In the genomic region with DNA sequence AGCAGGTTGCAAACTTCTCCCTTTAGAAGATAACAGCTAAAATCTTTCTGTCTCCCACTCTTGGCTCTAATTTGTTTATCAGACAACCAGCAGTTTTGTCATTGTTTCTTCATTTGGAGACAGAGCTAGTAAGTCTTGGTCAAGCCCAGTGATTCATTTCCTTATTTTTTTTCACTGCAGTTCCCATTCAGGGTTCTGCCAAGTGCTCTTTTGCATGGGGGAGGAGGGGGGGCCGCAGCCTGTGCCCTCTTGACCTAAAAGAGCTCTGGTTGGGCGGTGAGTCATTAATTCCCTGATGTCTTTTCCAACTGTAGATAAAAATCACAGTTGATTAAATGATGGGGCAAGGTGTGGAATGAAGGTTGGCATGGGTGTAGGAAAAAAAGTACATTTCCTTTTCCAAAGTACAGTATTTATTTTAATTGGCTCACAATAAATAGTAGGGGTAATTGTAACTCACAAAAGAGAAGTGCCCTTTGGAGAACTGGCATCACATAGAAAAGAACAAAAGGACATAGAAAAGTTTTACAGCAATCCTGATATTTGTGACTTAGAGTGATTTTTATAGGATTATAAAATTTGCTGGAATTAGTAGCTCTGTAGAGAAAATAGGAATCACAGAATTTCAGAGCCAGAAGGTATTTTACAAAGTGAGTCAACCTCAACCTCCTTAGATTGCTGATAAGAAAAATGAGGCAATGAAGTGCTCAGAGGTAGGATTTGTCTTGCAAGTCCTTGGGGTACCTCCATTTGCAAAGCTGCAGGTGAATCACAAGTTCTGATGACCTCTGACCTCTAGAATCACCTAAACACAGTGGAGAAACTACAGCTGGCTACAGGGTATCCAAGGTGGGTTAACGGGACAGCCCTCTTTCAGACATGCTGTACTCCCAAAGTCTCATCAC, we compare ENCODE assay signal across 8 cellular contexts.
A peak's percentile ranks its signal among the peaks of the same experiment; 100 is the strongest.
DNase-seq lines count a peak whose midpoint lies in the region; ATAC-seq, FAIRE-seq and TF ChIP-seq lines count a peak whose summit lies in the region.

No MANE protein-coding gene starts in this region.

- CTCF ChIA-PET in activated naive CD4-positive, alpha-beta T cell treated with anti-CD3 and anti-CD28 coated beads, Interleukin-2, amount 10 ng/mL, durations not matched to agents 7 days and 5 days (lab: Charles Lee) = interaction anchor here (1.2 kb wide), 1 partner anchor 12 kb away, joined by 3 read pairs; no protein-coding TSS in a partner anchor

- no peak for FAIRE-seq in small intestine (lab: Jason Lieb, UNC)

- DNase-seq in AG09309 (ENCODE audit: low read depth) (peak; percentile 92), UCSD-AML1 (lab: John Stamatoyannopoulos, UW; ENCODE audit: unreplicated experiment) (peak; percentile 54), left ventricle myocardium inferior (peak; percentile 64), small intestine (peak; percentile 96), activated T-cell treated with anti-CD3 and anti-CD28 coated beads for 4 hours (no peak)
- no peak for DNase-seq in activated naive CD4-positive, alpha-beta T cell treated with anti-CD3 and anti-CD28 coated beads, Interleukin-2, amount 10 ng/mL, durations not matched to agents 7 days and 5 days

- H3K9me3 ChIP-seq in left ventricle myocardium inferior (replicated peaks) (no peaks in the 10 kb centered on the region), small intestine (ENCODE audit: control insufficient read depth, low read depth) (no peaks in the 10 kb centered on the region)

- no peaks in the 10 kb centered on the region for H3K9me3 Mint-ChIP-seq in activated naive CD4-positive, alpha-beta T cell treated with anti-CD3 and anti-CD28 coated beads, Interleukin-2, amount 10 ng/mL, durations not matched to agents 7 days and 5 days

- ATAC-seq in GM18870 (IDR thresholded peaks at IDR 0.05; ENCODE audit: unreplicated experiment) = no peak

- H3K27me3 ChIP-seq in left ventricle myocardium inferior (ENCODE audit: low read depth) = no peaks in the 10 kb centered on the region
- no peaks in the 10 kb centered on the region for H3K27me3 ChIP-seq in small intestine (ENCODE audit: control insufficient read depth in 2 of 2, insufficient read depth in 2 of 2, low read length in 2 of 2)

- H3K4me3 Mint-ChIP-seq in activated naive CD4-positive, alpha-beta T cell treated with anti-CD3 and anti-CD28 coated beads, Interleukin-2, amount 10 ng/mL, durations not matched to agents 7 days and 5 days = no peak overlapping the region

- H3K4me1 Mint-ChIP-seq in activated naive CD4-positive, alpha-beta T cell treated with anti-CD3 and anti-CD28 coated beads, Interleukin-2, amount 10 ng/mL, durations not matched to agents 7 days and 5 days = peaks cover 5% of the 10 kb centered on the region

- no peaks in the 10 kb centered on the region for H3K36me3 Mint-ChIP-seq in activated naive CD4-positive, alpha-beta T cell treated with anti-CD3 and anti-CD28 coated beads, Interleukin-2, amount 10 ng/mL, durations not matched to agents 7 days and 5 days

- intact Hi-C loops in left ventricle myocardium inferior (cut with micrococcal nuclease) = no loop called here

- H3K27ac Mint-ChIP-seq in activated naive CD4-positive, alpha-beta T cell treated with anti-CD3 and anti-CD28 coated beads, Interleukin-2, amount 10 ng/mL, durations not matched to agents 7 days and 5 days = no peak overlapping the region

- H3K27me3 Mint-ChIP-seq in activated naive CD4-positive, alpha-beta T cell treated with anti-CD3 and anti-CD28 coated beads, Interleukin-2, amount 10 ng/mL, durations not matched to agents 7 days and 5 days = peaks cover 11% of the 10 kb centered on the region

- TF ChIP-seq CTCF in AG09309 (IDR thresholded peaks at IDR 0.05; ENCODE audit: control insufficient read depth, insufficient read depth, low read depth, low read length, missing control alignments) (no peak), left ventricle myocardium inferior (IDR thresholded peaks at IDR 0.05; ENCODE audit: borderline replicate concordance) (no peak)

- no peak; the same call in 1 of the 2 replicates for TF ChIP-seq RAD21 in Ishikawa (IDR thresholded peaks at IDR 0.05; ENCODE audit: low read depth)

- peak; percentile 84 for TF ChIP-seq EP300 in Ishikawa (IDR thresholded peaks at IDR 0.05; ENCODE audit: borderline replicate concordance)

- H3K36me3 ChIP-seq in left ventricle myocardium inferior (no peaks in the 10 kb centered on the region), small intestine (ENCODE audit: control insufficient read depth in 2 of 2, insufficient read depth in 2 of 2, low read length in 2 of 2) (no peaks in the 10 kb centered on the region)

- H3K4me1 ChIP-seq in left ventricle myocardium inferior (peaks cover 46% of the 10 kb centered on the region), small intestine (ENCODE audit: control insufficient read depth in 2 of 2, insufficient read depth in 1 of 2, low read depth in 1 of 2, low read length in 1 of 2) (peaks cover 7 to 16% of the 10 kb centered on the region in 2 donors)

- H3K27ac ChIP-seq in left ventricle myocardium inferior (replicated peaks) = peak overlapping the region; percentile 51
- H3K27ac ChIP-seq in small intestine (ENCODE audit: low read depth in 1 of 2, low read length in 1 of 2) = peak overlapping the region in 1 of 2 donors; percentile 81

- H3K4me3 ChIP-seq in AG09309 (ENCODE audit: control insufficient read depth, low read depth, low read length) (no peak overlapping the region), left ventricle myocardium inferior (no peak overlapping the region), small intestine (ENCODE audit: low read depth in 1 of 2, low read length in 2 of 2) (no peak overlapping the region)

- WGBS in small intestine, 3 donors = 12 to 20% (median 15%) methylated on average over 3 of the region's 3 CpGs

TF ChIP-seq in Ishikawa, 13 proteins besides CTCF, POLR2A, EP300 and RAD21:
- TF ChIP-seq EGR1 (IDR thresholded peaks at IDR 0.05) = no peak
- peak; percentile 27; the same call in 1 of the 2 replicates for TF ChIP-seq TEAD4 (IDR thresholded peaks at IDR 0.05)
- no peak for TF ChIP-seq YY1 (IDR thresholded peaks at IDR 0.05; ENCODE audit: low read depth)
- no peak for TF ChIP-seq ZBTB7A (IDR thresholded peaks at IDR 0.05; ENCODE audit: low read depth)
- TF ChIP-seq, protein P1, sequence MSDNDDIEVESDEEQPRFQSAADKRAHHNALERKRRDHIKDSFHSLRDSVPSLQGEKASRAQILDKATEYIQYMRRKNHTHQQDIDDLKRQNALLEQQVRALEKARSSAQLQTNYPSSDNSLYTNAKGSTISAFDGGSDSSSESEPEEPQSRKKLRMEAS (IDR thresholded peaks at IDR 0.05) = no peak
- peak; percentile 76 for TF ChIP-seq TCF12 (IDR thresholded peaks at IDR 0.05; ENCODE audit: low read depth)
- TF ChIP-seq, protein P2, sequence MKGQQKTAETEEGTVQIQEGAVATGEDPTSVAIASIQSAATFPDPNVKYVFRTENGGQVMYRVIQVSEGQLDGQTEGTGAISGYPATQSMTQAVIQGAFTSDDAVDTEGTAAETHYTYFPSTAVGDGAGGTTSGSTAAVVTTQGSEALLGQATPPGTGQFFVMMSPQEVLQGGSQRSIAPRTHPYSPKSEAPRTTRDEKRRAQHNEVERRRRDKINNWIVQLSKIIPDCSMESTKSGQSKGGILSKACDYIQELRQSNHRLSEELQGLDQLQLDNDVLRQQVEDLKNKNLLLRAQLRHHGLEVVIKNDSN (IDR thresholded peaks at IDR 0.05) = no peak
- TF ChIP-seq, protein P3, sequence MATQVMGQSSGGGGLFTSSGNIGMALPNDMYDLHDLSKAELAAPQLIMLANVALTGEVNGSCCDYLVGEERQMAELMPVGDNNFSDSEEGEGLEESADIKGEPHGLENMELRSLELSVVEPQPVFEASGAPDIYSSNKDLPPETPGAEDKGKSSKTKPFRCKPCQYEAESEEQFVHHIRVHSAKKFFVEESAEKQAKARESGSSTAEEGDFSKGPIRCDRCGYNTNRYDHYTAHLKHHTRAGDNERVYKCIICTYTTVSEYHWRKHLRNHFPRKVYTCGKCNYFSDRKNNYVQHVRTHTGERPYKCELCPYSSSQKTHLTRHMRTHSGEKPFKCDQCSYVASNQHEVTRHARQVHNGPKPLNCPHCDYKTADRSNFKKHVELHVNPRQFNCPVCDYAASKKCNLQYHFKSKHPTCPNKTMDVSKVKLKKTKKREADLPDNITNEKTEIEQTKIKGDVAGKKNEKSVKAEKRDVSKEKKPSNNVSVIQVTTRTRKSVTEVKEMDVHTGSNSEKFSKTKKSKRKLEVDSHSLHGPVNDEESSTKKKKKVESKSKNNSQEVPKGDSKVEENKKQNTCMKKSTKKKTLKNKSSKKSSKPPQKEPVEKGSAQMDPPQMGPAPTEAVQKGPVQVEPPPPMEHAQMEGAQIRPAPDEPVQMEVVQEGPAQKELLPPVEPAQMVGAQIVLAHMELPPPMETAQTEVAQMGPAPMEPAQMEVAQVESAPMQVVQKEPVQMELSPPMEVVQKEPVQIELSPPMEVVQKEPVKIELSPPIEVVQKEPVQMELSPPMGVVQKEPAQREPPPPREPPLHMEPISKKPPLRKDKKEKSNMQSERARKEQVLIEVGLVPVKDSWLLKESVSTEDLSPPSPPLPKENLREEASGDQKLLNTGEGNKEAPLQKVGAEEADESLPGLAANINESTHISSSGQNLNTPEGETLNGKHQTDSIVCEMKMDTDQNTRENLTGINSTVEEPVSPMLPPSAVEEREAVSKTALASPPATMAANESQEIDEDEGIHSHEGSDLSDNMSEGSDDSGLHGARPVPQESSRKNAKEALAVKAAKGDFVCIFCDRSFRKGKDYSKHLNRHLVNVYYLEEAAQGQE (IDR thresholded peaks at IDR 0.05; ENCODE audit: low read depth) = no peak
- peak; percentile 57; the same call in 1 of the 2 replicates for TF ChIP-seq FOXM1 (IDR thresholded peaks at IDR 0.05; ENCODE audit: borderline replicate concordance, low read depth)
- TF ChIP-seq CREB1 (IDR thresholded peaks at IDR 0.05; ENCODE audit: low read depth) = no peak
- TF ChIP-seq CEBPB (IDR thresholded peaks at IDR 0.05) = peak; percentile 43; the same call in 1 of the 2 replicates
- no peak for TF ChIP-seq TAF1 (IDR thresholded peaks at IDR 0.05; ENCODE audit: low read depth)
- peak; percentile 83 for TF ChIP-seq NFIC (IDR thresholded peaks at IDR 0.05)

Comparison
In these comparisons a context has a peak if more than half of its experiments do, and no peak if none do; other contexts are left out.
1. DNase-seq: peak in AG09309 (single experiment), UCSD-AML1 (single experiment), left ventricle myocardium inferior (single experiment) and small intestine (single experiment); none in activated naive CD4-positive, alpha-beta T cell treated with anti-CD3 and anti-CD28 coated beads, Interleukin-2, amount 10 ng/mL, durations not matched to agents 7 days and 5 days (single experiment) and activated T-cell treated with anti-CD3 and anti-CD28 coated beads for 4 hours (single experiment).